1 cellular context compared by ENCODE assay signal in the genomic region with DNA sequence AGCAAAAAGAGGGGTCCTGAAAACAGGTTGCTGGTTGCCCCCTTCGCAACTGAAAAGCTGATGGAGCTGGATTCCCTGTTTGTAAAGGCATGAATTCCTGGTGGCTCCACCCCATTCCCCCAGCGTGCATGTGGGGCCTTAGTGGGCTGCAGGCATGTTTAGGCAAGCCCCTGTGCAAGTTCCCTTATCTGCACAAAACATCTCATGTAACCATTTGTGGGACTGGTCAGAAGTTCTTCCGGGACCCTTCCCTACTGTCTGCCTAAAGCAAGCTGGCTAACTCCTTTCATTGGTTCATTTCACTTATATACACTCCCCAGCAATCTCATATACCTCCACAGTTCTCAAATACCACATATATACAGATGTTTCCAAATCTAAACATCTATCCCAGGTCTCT.
TF ChIP-seq lines count a peak whose summit lies in the region.

No MANE protein-coding gene starts in this region.

TF ChIP-seq in GM12878, 131 proteins besides CTCF, POLR2A, EP300 and RAD21 (continued from another document):
- TF ChIP-seq, protein P1, sequence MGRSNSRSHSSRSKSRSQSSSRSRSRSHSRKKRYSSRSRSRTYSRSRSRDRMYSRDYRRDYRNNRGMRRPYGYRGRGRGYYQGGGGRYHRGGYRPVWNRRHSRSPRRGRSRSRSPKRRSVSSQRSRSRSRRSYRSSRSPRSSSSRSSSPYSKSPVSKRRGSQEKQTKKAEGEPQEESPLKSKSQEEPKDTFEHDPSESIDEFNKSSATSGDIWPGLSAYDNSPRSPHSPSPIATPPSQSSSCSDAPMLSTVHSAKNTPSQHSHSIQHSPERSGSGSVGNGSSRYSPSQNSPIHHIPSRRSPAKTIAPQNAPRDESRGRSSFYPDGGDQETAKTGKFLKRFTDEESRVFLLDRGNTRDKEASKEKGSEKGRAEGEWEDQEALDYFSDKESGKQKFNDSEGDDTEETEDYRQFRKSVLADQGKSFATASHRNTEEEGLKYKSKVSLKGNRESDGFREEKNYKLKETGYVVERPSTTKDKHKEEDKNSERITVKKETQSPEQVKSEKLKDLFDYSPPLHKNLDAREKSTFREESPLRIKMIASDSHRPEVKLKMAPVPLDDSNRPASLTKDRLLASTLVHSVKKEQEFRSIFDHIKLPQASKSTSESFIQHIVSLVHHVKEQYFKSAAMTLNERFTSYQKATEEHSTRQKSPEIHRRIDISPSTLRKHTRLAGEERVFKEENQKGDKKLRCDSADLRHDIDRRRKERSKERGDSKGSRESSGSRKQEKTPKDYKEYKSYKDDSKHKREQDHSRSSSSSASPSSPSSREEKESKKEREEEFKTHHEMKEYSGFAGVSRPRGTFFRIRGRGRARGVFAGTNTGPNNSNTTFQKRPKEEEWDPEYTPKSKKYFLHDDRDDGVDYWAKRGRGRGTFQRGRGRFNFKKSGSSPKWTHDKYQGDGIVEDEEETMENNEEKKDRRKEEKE (IDR thresholded peaks at IDR 0.05), result no peak
